ENCODE assay signal across 19 cellular contexts in genomic region chr11:26820739-26821138, GRCh38.
DNase-seq lines count a peak whose midpoint lies in the region; FAIRE-seq and TF ChIP-seq lines count a peak whose summit lies in the region.
"Had no signal": no experiment of that assay in that cellular context is flagged by ENCODE, and none has a peak within 500 bp of the region (broad histone marks: within the 10 kb centered on the region; RNA-seq: fewer than 3 reads in every experiment).

No MANE protein-coding gene starts in this region.

- H3K36me3 ChIP-seq in BJ (ENCODE audit: control insufficient read depth, insufficient read depth, low read length) (no peaks in the 10 kb centered on the region), small intestine (ENCODE audit: control insufficient read depth in 2 of 2, insufficient read depth in 2 of 2, low read length in 2 of 2) (no peaks in the 10 kb centered on the region)
- H3K36me3 ChIP-seq: brain microvascular endothelial cell had no signal

- H3K9me3 ChIP-seq in small intestine (ENCODE audit: control insufficient read depth, low read depth) = no peaks in the 10 kb centered on the region

- peaks cover 6% of the 10 kb centered on the region for H3K27me3 Mint-ChIP-seq in osteocyte (ENCODE audit: unreplicated experiment)
- H3K27me3 Mint-ChIP-seq in immature natural killer cell (ENCODE audit: low read depth in 3 of 3) = peaks cover 0 to 3% (median 2%) of the 10 kb centered on the region in 3 donors
- H3K27me3 Mint-ChIP-seq: CD4-positive, alpha-beta memory T cell had no signal

- H3K27ac Mint-ChIP-seq in osteocyte (ENCODE audit: unreplicated experiment) (peak overlapping the region; percentile 64), immature natural killer cell (no peak overlapping the region)
- H3K27ac Mint-ChIP-seq: activated T-helper 2 cell treated with anti-CD3 and anti-CD28 coated beads, Interferon-gamma antibody, Interleukin-2, Interleukin-4, amounts not matched to agents 10 μg/mL and 5 μg/mL and 100 μg/mL, durations not matched to agents 14 hours and 24 hours and 36 hours; CD4-positive, alpha-beta memory T cell had no signal

- DNase-seq in BJ (ENCODE audit: low read depth) (peak; percentile 95), RWPE1 (ENCODE audit: low spot score) (peak; percentile 34), fibroblast of gingiva (ENCODE audit: low read depth) (peak; percentile 94), osteocyte (ENCODE audit: extremely low spot score, unreplicated experiment) (no peak), small intestine (no peak), SW 1271 (lab: John Stamatoyannopoulos, UW) (no peak), SK-N-DZ (ENCODE audit: low spot score) (no peak), immature natural killer cell (no peak)
- DNase-seq: activated CD4-positive, alpha-beta T cell treated with anti-CD3 and anti-CD28 coated beads, Interleukin-2, amount 50 U/mL, for 4 hours; brain microvascular endothelial cell; CD4-positive, alpha-beta memory T cell; GDM1; mucosa of descending colon; NCI-H187; NCI-H748 treated with DMSO at 0.1 percent for 48 hours; SHP77 treated with DMSO at 0.1 percent for 48 hours; stimulated activated naive CD8-positive, alpha-beta T cell treated with anti-CD3 and anti-CD28 coated beads, Interleukin-15, Interleukin-2, amounts not matched to agents 100 U/mL and 50 U/mL, for 24 hours had no signal

- no peaks in the 10 kb centered on the region for H3K4me1 ChIP-seq in small intestine (ENCODE audit: control insufficient read depth in 2 of 2, insufficient read depth in 1 of 2, low read depth in 1 of 2, low read length in 1 of 2)

- TF ChIP-seq CTCF in BJ (IDR thresholded peaks at IDR 0.05; ENCODE audit: insufficient read depth, low read depth, low read length) (no peak), RWPE1 (conservative IDR thresholded peaks at IDR 0.05; ENCODE audit: low read depth) (no peak), osteocyte (IDR thresholded peaks at IDR 0.05) (no peak)

- peaks cover 31% of the 10 kb centered on the region for H3K9me3 Mint-ChIP-seq in osteocyte (ENCODE audit: unreplicated experiment)
- peaks cover 14 to 71% (median 42%) of the 10 kb centered on the region in 6 donors for H3K9me3 Mint-ChIP-seq in immature natural killer cell

- H3K36me3 Mint-ChIP-seq in osteocyte (ENCODE audit: unreplicated experiment) (peaks cover 16% of the 10 kb centered on the region), immature natural killer cell (no peaks in the 10 kb centered on the region)

- no peak for FAIRE-seq in small intestine (lab: Jason Lieb, UNC)
- FAIRE-seq: H54 had no signal

- peaks cover 6% of the 10 kb centered on the region for H3K4me1 Mint-ChIP-seq in osteocyte (ENCODE audit: unreplicated experiment)
- no peaks in the 10 kb centered on the region for H3K4me1 Mint-ChIP-seq in immature natural killer cell
- H3K4me1 Mint-ChIP-seq: CD4-positive, alpha-beta memory T cell had no signal

- H3K27ac ChIP-seq in RWPE1 (peak overlapping the region; percentile 92), small intestine (ENCODE audit: low read depth in 1 of 2, low read length in 1 of 2) (no peak overlapping the region)
- H3K27ac ChIP-seq: brain microvascular endothelial cell had no signal

- H3K4me3 Mint-ChIP-seq in osteocyte (ENCODE audit: unreplicated experiment) (no peak overlapping the region), immature natural killer cell (no peak overlapping the region)
- H3K4me3 Mint-ChIP-seq: CD4-positive, alpha-beta memory T cell had no signal

- WGBS in small intestine, 3 donors = 86 to 90% (median 88%) methylated on average over 1 of the region's 1 CpG

- CTCF ChIA-PET in BJ (lab: Yijun Ruan, JAX) (interaction anchor here (1.3 to 2.8 kb wide), 3 partner anchors 13 to 127 kb away, joined by 3 to 8 read pairs (median 5); no protein-coding TSS in a partner anchor), RWPE1 (lab: Yijun Ruan, JAX) (interaction anchor here (0.6 kb wide), 1 partner anchor 785 kb away, joined by 4 read pairs; no protein-coding TSS in a partner anchor)

- H3K27me3 ChIP-seq in BJ (ENCODE audit: control insufficient read depth, insufficient read depth, low read length) = no peaks in the 10 kb centered on the region
- no peaks in the 10 kb centered on the region for H3K27me3 ChIP-seq in small intestine (ENCODE audit: control insufficient read depth in 2 of 2, insufficient read depth in 2 of 2, low read length in 2 of 2)
- H3K27me3 ChIP-seq: brain microvascular endothelial cell had no signal

- POLR2A ChIA-PET in BJ (lab: Charles Lee) = no interaction called here
- POLR2A ChIA-PET in RWPE1 (lab: Yijun Ruan, JAX; ENCODE audit: low non-redundant PET) = no interaction called here

- H3K4me3 ChIP-seq in BJ (ENCODE audit: low read depth, low read length) (no peak overlapping the region), small intestine (ENCODE audit: low read depth in 1 of 2, low read length in 2 of 2) (no peak overlapping the region)
- H3K4me3 ChIP-seq: mucosa of descending colon had no signal

Comparison
In these comparisons a context has a peak if more than half of its experiments do, and no peak if none do; other contexts are left out.
1. DNase-seq: peak in BJ (single experiment), RWPE1 (single experiment) and fibroblast of gingiva (single experiment); none in osteocyte (single experiment), small intestine (single experiment), SW 1271 (0 of 2), SK-N-DZ (single experiment) and immature natural killer cell (0 of 3).